25 cellular contexts compared by ENCODE assay signal in genomic region chr1:44569491-44569890, GRCh38.
DNase-seq lines count a peak whose midpoint lies in the region; ATAC-seq lines count a peak whose summit lies in the region.
"Had no signal": no experiment of that assay in that cellular context is flagged by ENCODE, and none has a peak within 500 bp of the region (broad histone marks: within the 10 kb centered on the region; RNA-seq: fewer than 3 reads in every experiment).

No MANE protein-coding gene starts in this region.

- DNase-seq in cardiac septum (ENCODE audit: low spot score) (peak; percentile 54), left ventricle myocardium superior (no peak), putamen (ENCODE audit: low spot score) (no peak)
- DNase-seq in activated CD4-positive, alpha-beta T cell treated with anti-CD3 and anti-CD28 coated beads for 4 hours: no peak
- no peak for DNase-seq in effector CD8-positive, alpha-beta T cell (lab: John Stamatoyannopoulos, UW)
- DNase-seq: BE2C; C1 segment of cervical spinal cord; CD4-positive, alpha-beta memory T cell; CD4-positive, CD25-positive, alpha-beta regulatory T cell; CD8-positive, alpha-beta memory T cell; COR-L47; DMS 273 treated with DMSO at 0.1 percent for 48 hours; DMS153; DMS53; DMS79; DND-41; EL; GDM1 had no signal

- intact Hi-C loops in cardiac septum (cut with DNase I): no loop called here
- intact Hi-C loops in left ventricle myocardium superior (cut with micrococcal nuclease): no loop called here

- ATAC-seq in left ventricle myocardium superior: no peak
- ATAC-seq: A549, GM12878 had no signal

- H3K27ac ChIP-seq in cingulate gyrus (ENCODE audit: low read depth, low read length) (peak overlapping the region; percentile 78), layer of hippocampus (ENCODE audit: low read depth, low read length) (peak overlapping the region; percentile 66), temporal lobe (ENCODE audit: low read depth, low read length) (peak overlapping the region; percentile 82)
- H3K27ac ChIP-seq: 22Rv1, A549, BLaER1 had no signal

- H3K27me3 ChIP-seq in layer of hippocampus (ENCODE audit: control insufficient read depth, insufficient read depth, low read length): no peaks in the 10 kb centered on the region
- H3K27me3 ChIP-seq: BLaER1 had no signal
